ENCODE assay signal across 25 cellular contexts in the genomic region with DNA sequence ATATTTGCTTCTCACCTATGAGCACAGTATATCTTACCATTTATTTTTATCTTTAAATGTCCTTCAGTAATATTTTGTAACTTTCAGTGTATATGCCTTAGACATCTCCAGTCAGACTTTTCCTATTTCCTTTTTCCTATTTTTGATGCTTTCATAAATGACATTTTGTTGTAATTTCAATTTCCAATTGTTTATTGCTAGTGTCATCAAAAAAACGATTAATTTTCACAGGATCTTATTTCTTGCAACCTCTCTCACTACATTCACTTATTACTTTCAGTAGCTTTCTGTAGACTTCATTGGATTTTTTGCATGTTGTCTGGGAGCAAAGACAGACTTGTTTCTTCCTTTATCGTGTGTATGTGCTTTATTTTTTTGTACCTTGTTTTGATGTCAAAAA.
DNase-seq lines count a peak whose midpoint lies in the region; ATAC-seq, FAIRE-seq and TF ChIP-seq lines count a peak whose summit lies in the region.
"Had no signal": no experiment of that assay in that cellular context is flagged by ENCODE, and none has a peak within 500 bp of the region (broad histone marks: within the 10 kb centered on the region; RNA-seq: fewer than 3 reads in every experiment).

No MANE protein-coding gene starts in this region.

- H3K23ac ChIP-seq in IMR-90 (ENCODE audit: low read depth, low read length): no peak overlapping the region

- no peak overlapping the region for H2AFZ ChIP-seq in IMR-90 (replicated peaks; ENCODE audit: low read length, poor library complexity)
- H2AFZ ChIP-seq in K562 (ENCODE audit: low read depth, low read length): no peak overlapping the region

- H4K91ac ChIP-seq in IMR-90 (ENCODE audit: insufficient read depth, low read depth, low read length): no peak overlapping the region

- dilution Hi-C loops in IMR-90 (cut with HindIII; ENCODE audit: low sequenced_read_pairs, unreplicated experiment): no loop called here

- FAIRE-seq in A549 (lab: Jason Lieb, UNC) (no peak), K562 (lab: Jason Lieb, UNC) (no peak), frontal cortex (lab: Jason Lieb, UNC) (no peak)
- FAIRE-seq: A204.1, D721Med, GM12878, GM12892, GM18507 had no signal

- H3K27me3 ChIP-seq in IMR-90 (ENCODE audit: control insufficient read depth, insufficient read depth, low read length) (no peaks in the 10 kb centered on the region), K562 (ENCODE audit: control insufficient read depth in 2 of 2, insufficient read depth in 2 of 2, low read length in 2 of 2) (no peaks in the 10 kb centered on the region)
- H3K27me3 ChIP-seq: BLaER1 treated with 17β-estradiol and CSF1 and Interleukin-3, amounts not matched to agents 10 nM and 100 nM had no signal

- DNase-seq in A549 (ENCODE audit: low read depth in 1 of 2, low spot score in 1 of 2) (no peak), IMR-90 (no peak), K562 (ENCODE audit: extremely low read depth in 1 of 4, low spot score in 3 of 4) (no peak), medulla oblongata (ENCODE audit: extremely low spot score) (no peak), frontal cortex (ENCODE audit: low spot score in 2 of 2) (no peak)
- DNase-seq: 8988T; AML-193; Caco-2; Calu3; CD4-positive, alpha-beta T cell; CD8-positive, alpha-beta T cell; DMS 273 treated with DMSO at 0.1 percent for 48 hours; DMS153; DMS53; DMS79; DND-41; EL; GDM1 had no signal

- H3K27ac ChIP-seq in A549: no peak overlapping the region
- H3K27ac ChIP-seq in IMR-90 (ENCODE audit: insufficient read depth, low read length): no peak overlapping the region
- no peak overlapping the region for H3K27ac ChIP-seq in K562 (ENCODE audit: extremely low read depth, low read depth, low read length)
- H3K27ac ChIP-seq: BLaER1 treated with 17β-estradiol and CSF1 and Interleukin-3, amounts not matched to agents 10 nM and 100 nM; C4-2B had no signal

- no peaks in the 10 kb centered on the region for H3K4me1 ChIP-seq in A549
- H3K4me1 ChIP-seq in IMR-90 (ENCODE audit: control insufficient read depth, insufficient read depth, low read length): no peaks in the 10 kb centered on the region
- no peaks in the 10 kb centered on the region for H3K4me1 ChIP-seq in K562 (replicated peaks in 1 of 2; ENCODE audit: control insufficient read depth in 2 of 2, insufficient read depth in 2 of 2, low read length in 2 of 2)
- H3K4me1 ChIP-seq: BLaER1 treated with 17β-estradiol and CSF1 and Interleukin-3, amounts not matched to agents 10 nM and 100 nM; Caco-2 had no signal

- no peak overlapping the region for H2BK120ac ChIP-seq in IMR-90 (ENCODE audit: low read depth, low read length)

- no peak overlapping the region for H2BK15ac ChIP-seq in IMR-90 (ENCODE audit: low read depth, low read length)

- no peaks in the 10 kb centered on the region for H3K79me2 ChIP-seq in K562 (ENCODE audit: control insufficient read depth, insufficient read depth, low read length)

- H4K8ac ChIP-seq in IMR-90 (ENCODE audit: low read depth in 2 of 2, low read length in 2 of 2): no peak overlapping the region

- no peak overlapping the region for H4K5ac ChIP-seq in IMR-90 (ENCODE audit: low read depth, low read length)

- H2BK20ac ChIP-seq in IMR-90 (ENCODE audit: low read depth, low read length): no peak overlapping the region

- BruUV-seq in IMR-90 (replicated peaks; lab: Mats Ljungman, UMichigan) (no TSS peak), K562 (replicated peaks; lab: Mats Ljungman, UMichigan) (no TSS peak)

- in situ Hi-C loops in IMR-90 (cut with MboI; ENCODE audit: low sequenced_read_pairs) (no loop called here), K562 (cut with MboI) (no loop called here)

- 3% methylated on average over 2 of the region's 2 CpGs for WGBS in A549 (ENCODE audit: missing lambda C conversion rate)
- WGBS in IMR-90 (ENCODE audit: extremely low coverage in 2 of 2, insufficient read length in 1 of 2), 2 experiments: no CpG with 5 or more reads among the region's 2 CpGs
- WGBS in K562 (ENCODE audit: insufficient coverage, low coverage, missing lambda C conversion rate): 0% methylated on average over 2 of the region's 2 CpGs

- no peak overlapping the region for H2AK5ac ChIP-seq in IMR-90 (ENCODE audit: low read depth, low read length)

- no peak overlapping the region for H3K4me2 ChIP-seq in A549
- H3K4me2 ChIP-seq in IMR-90 (ENCODE audit: low read depth, low read length): no peak overlapping the region
- no peak overlapping the region for H3K4me2 ChIP-seq in K562 (ENCODE audit: insufficient read depth, low read length)
- H3K4me2 ChIP-seq: BLaER1 treated with 17β-estradiol and CSF1 and Interleukin-3, amounts not matched to agents 10 nM and 100 nM had no signal

- no peak overlapping the region for H2AK9ac ChIP-seq in IMR-90 (replicated peaks; ENCODE audit: low read depth, low read length, poor library complexity)

- intact Hi-C loops in IMR-90 (cut with micrococcal nuclease): no loop called here
- intact Hi-C loops in K562 (cut with micrococcal nuclease): no loop called here

- TF ChIP-seq CTCF in A549 (IDR thresholded peaks at IDR 0.05) (no peak), IMR-90 (conservative IDR thresholded peaks at IDR 0.05; ENCODE audit: low read depth, low read length) (no peak), K562 (IDR thresholded peaks at IDR 0.05 in 2 of 3, conservative IDR thresholded peaks at IDR 0.05 in 1 of 3; ENCODE audit: insufficient read depth in 2 of 3, low read depth in 1 of 3, low read length in 3 of 3) (no peak)

- H4K20me1 ChIP-seq in IMR-90 (ENCODE audit: insufficient read depth, low read length): no peaks in the 10 kb centered on the region
- no peaks in the 10 kb centered on the region for H4K20me1 ChIP-seq in K562 (replicated peaks; ENCODE audit: control insufficient read depth, insufficient read depth, low read length)
- H4K20me1 ChIP-seq: BLaER1 treated with 17β-estradiol and CSF1 and Interleukin-3, amounts not matched to agents 10 nM and 100 nM had no signal

- no peak for TF ChIP-seq RAD21 in A549 (conservative IDR thresholded peaks at IDR 0.05 in 1 of 2, IDR thresholded peaks at IDR 0.05 in 1 of 2)
- no peak for TF ChIP-seq RAD21 in IMR-90 (IDR thresholded peaks at IDR 0.05; ENCODE audit: low read length)
- no peak for TF ChIP-seq RAD21 in K562 (CRISPR knock-in tag; conservative IDR thresholded peaks at IDR 0.05 in 1 of 2, IDR thresholded peaks at IDR 0.05 in 1 of 2)

- no peaks in the 10 kb centered on the region for H3K36me3 ChIP-seq in IMR-90 (ENCODE audit: control insufficient read depth, insufficient read depth, low read length)
- H3K36me3 ChIP-seq in K562 (ENCODE audit: control insufficient read depth, insufficient read depth, low read length): no peaks in the 10 kb centered on the region
- H3K36me3 ChIP-seq: BLaER1 treated with 17β-estradiol and CSF1 and Interleukin-3, amounts not matched to agents 10 nM and 100 nM had no signal

- H3K14ac ChIP-seq in IMR-90 (replicated peaks; ENCODE audit: low read depth, low read length): no peak overlapping the region

- POLR2A ChIA-PET in A549 (lab: Yijun Ruan, JAX): no interaction called here
- POLR2A ChIA-PET in IMR-90 (lab: Charles Lee; ENCODE audit: unreplicated experiment): no interaction called here
- POLR2A ChIA-PET in K562 (lab: Yijun Ruan, JAX): no interaction called here

- no peaks in the 10 kb centered on the region for H3K79me1 ChIP-seq in IMR-90 (ENCODE audit: low read depth in 1 of 2, low read length in 2 of 2)

- TF ChIP-seq EP300 in A549 (IDR thresholded peaks at IDR 0.05): no peak
- TF ChIP-seq EP300 in K562 (IDR thresholded peaks at IDR 0.05; ENCODE audit: low read length): no peak

- no peak overlapping the region for H3K4ac ChIP-seq in IMR-90 (ENCODE audit: low read depth, low read length)

- no peak overlapping the region for H3K56ac ChIP-seq in IMR-90 (ENCODE audit: extremely low read depth, insufficient read depth, low read length)

- H3K9me3 ChIP-seq in A549 (no peaks in the 10 kb centered on the region), IMR-90 (ENCODE audit: control insufficient read depth, insufficient read depth, low read length) (peaks cover 36% of the 10 kb centered on the region), K562 (replicated peaks; ENCODE audit: control insufficient read depth, insufficient read depth, low read depth, low read length) (no peaks in the 10 kb centered on the region)
- H3K9me3 ChIP-seq: Caco-2 had no signal

- CTCF ChIA-PET in A549 (lab: Yijun Ruan, JAX) (interaction anchor here (0.5 kb wide), 1 partner anchor 42 kb away, joined by 3 read pairs; no protein-coding TSS in a partner anchor), IMR-90 (lab: Yijun Ruan, JAX) (no interaction called here), K562 (lab: Yijun Ruan, JAX; ENCODE audit: low intra/inter-chr PET ratio) (no interaction called here)

- TF ChIP-seq POLR2A in A549 (IDR thresholded peaks at IDR 0.05; ENCODE audit: low read length): no peak
- no peak for TF ChIP-seq POLR2A in IMR-90 (IDR thresholded peaks at IDR 0.05; ENCODE audit: low read depth, low read length)
- no peak for TF ChIP-seq POLR2A in K562 (conservative IDR thresholded peaks at IDR 0.05)

- no peak for ATAC-seq in A549
- no peak for ATAC-seq in IMR-90 (ENCODE audit: low read depth)
- no peak for ATAC-seq in K562
- ATAC-seq: CD8-positive, alpha-beta T cell; GM12878 had no signal

- H3K4me3 ChIP-seq in A549 (no peak overlapping the region), IMR-90 (ENCODE audit: insufficient read depth, low read depth, low read length) (no peak overlapping the region), K562 (no peak overlapping the region)
- H3K4me3 ChIP-seq: BLaER1 treated with 17β-estradiol and CSF1 and Interleukin-3, amounts not matched to agents 10 nM and 100 nM; GM12878 had no signal

- H3K9ac ChIP-seq in IMR-90 (ENCODE audit: low read depth, low read length): no peak overlapping the region
- no peak overlapping the region for H3K9ac ChIP-seq in K562 (ENCODE audit: insufficient read depth in 1 of 2, low read depth in 2 of 2, low read length in 2 of 2)
- H3K9ac ChIP-seq: BLaER1 treated with 17β-estradiol and CSF1 and Interleukin-3, amounts not matched to agents 10 nM and 100 nM had no signal

- H3K9me1 ChIP-seq in IMR-90 (ENCODE audit: insufficient read depth, low read length) (no peaks in the 10 kb centered on the region), K562 (ENCODE audit: control insufficient read depth, insufficient read depth, low read length) (no peaks in the 10 kb centered on the region)

- H3K18ac ChIP-seq in IMR-90 (ENCODE audit: low read depth, low read length): no peak overlapping the region

- no peak overlapping the region for H2BK5ac ChIP-seq in IMR-90 (ENCODE audit: low read depth, low read length, poor library complexity, severe bottlenecking)

TF ChIP-seq in A549, 52 proteins besides CTCF, POLR2A, EP300 and RAD21:
- TF ChIP-seq MAFK (IDR thresholded peaks at IDR 0.05; ENCODE audit: partially characterized antibody) (peak; percentile 53), ESRRA (IDR thresholded peaks at IDR 0.05; ENCODE audit: borderline replicate concordance, low read length) (no peak)

TF ChIP-seq in IMR-90, 13 proteins besides CTCF, POLR2A, EP300 and RAD21 (continues in another document):
- peak; percentile 73 for TF ChIP-seq MAFK (IDR thresholded peaks at IDR 0.05; ENCODE audit: low read depth, low read length)

TF ChIP-seq in K562, 482 proteins besides CTCF, POLR2A, EP300 and RAD21 (continues in another document):
- TF ChIP-seq MAFK (IDR thresholded peaks at IDR 0.05; ENCODE audit: low read length) (peak; percentile 19; the same call in 1 of the 2 replicates), ZNF316 (IDR thresholded peaks at IDR 0.05) (peak; percentile 59; the same call in 1 of the 2 replicates), MAFF (IDR thresholded peaks at IDR 0.05; ENCODE audit: low read length) (peak; percentile 41; the same call in 1 of the 2 replicates)
